ENCODE assay signal across 1 cellular context in genomic region chr7:27873981-27874957, GRCh38.
TF ChIP-seq lines count a peak whose summit lies in the region.

No MANE protein-coding gene starts in this region.

TF ChIP-seq in K562, 482 proteins besides CTCF, POLR2A, EP300 and RAD21:
- TF ChIP-seq MEIS2 (IDR thresholded peaks at IDR 0.05; ENCODE audit: partially characterized antibody) (peak; percentile 7), ZBTB33 (CRISPR knock-in tag; IDR thresholded peaks at IDR 0.05) (no peak)
